ENCODE assay signal across 1 cellular context in the genomic region with DNA sequence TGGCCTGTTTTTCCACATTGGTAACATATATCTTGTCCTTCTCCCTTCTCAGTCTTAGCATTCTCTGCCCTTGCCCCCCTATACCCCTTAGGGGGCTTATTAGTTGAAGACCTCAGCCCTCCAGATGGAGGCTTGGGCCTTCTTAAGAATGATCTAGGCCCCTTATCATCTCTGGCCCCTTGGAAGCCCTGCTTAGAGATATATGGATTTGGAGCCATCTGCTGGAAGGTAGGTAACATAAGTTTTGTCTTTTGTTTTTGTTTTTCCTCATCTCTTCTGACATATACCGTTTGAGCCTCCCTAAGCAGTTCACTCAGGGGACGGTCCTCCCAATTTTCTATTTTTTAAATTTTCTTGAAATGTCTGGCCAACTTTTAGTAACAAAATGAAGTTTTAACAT.
TF ChIP-seq lines count a peak whose summit lies in the region.

No MANE protein-coding gene starts in this region.

TF ChIP-seq in HEK293, 187 proteins besides CTCF, POLR2A, EP300 and RAD21 (continued from another document):
- no peak for TF ChIP-seq PRDM2 (tag by site-specific recombination; IDR thresholded peaks at IDR 0.05; ENCODE audit: borderline replicate concordance)
- peak; percentile 36; the same call in 1 of the 2 replicates for TF ChIP-seq ZNF654 (tag by site-specific recombination; IDR thresholded peaks at IDR 0.05; ENCODE audit: low read depth)
- TF ChIP-seq ZNF660 (tag by site-specific recombination; IDR thresholded peaks at IDR 0.05): no peak
- no peak for TF ChIP-seq ZNF266 (tag by site-specific recombination; IDR thresholded peaks at IDR 0.05; ENCODE audit: low read depth)
